8 cellular contexts compared by ENCODE assay signal in the genomic region with DNA sequence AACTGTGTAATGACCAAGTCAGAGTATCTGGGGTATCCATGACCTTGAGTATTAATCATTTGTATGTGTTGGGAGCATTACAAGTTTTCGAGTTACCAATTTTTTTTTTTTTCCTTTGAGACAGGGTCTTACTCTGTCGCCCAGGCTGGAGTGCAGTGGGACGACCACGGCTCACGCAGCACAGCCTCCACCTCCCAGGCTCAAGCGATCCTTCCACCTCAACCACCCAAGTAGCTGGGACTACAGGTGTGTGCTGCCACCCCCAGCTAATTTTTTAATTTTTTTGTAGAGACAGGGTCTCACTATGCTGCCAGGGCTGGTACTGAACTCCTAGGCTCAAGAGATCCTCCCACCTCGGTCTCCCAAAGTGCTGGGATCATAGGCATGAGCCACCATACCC. TPM values are rescaled to one million over a fixed set of nuclear protein-coding genes. Genes with fewer than 3 reads are reported as not detected.
DNase-seq lines count a peak whose midpoint lies in the region; ATAC-seq and TF ChIP-seq lines count a peak whose summit lies in the region.

No MANE protein-coding gene starts in this region.

- H3F3A ChIP-seq in GM23248 (ENCODE audit: insufficient read depth) = peaks cover 83% of the 10 kb centered on the region

- no peaks in the 10 kb centered on the region for H3K9me3 Mint-ChIP-seq in T-cell

- H3K36me3 Mint-ChIP-seq in T-cell = peaks cover 24% of the 10 kb centered on the region

- peak overlapping the region; percentile 43 for H3K4me2 ChIP-seq in GM23248 (ENCODE audit: unreplicated experiment)
- no peak overlapping the region for H3K4me2 ChIP-seq in OCI-LY7 (ENCODE audit: low read length)

- H3K27me3 Mint-ChIP-seq in T-cell = no peaks in the 10 kb centered on the region

- TF ChIP-seq CTCF in esophagus muscularis mucosa (IDR thresholded peaks at IDR 0.05) (no peak), OCI-LY7 (conservative IDR thresholded peaks at IDR 0.05; ENCODE audit: low read length) (no peak)

- no peaks in the 10 kb centered on the region for H3K27me3 ChIP-seq in GM23248 (replicated peaks; ENCODE audit: insufficient read depth)
- no peaks in the 10 kb centered on the region for H3K27me3 ChIP-seq in esophagus muscularis mucosa
- no peaks in the 10 kb centered on the region for H3K27me3 ChIP-seq in skeletal muscle tissue (ENCODE audit: control insufficient read depth in 3 of 3, insufficient read depth in 3 of 3, low read length in 3 of 3)

- CTCF ChIA-PET in T-cell (lab: Charles Lee) = interaction anchor here in 1 of 2 donors (1.5 kb wide), 1 partner anchor 220 kb away, joined by 4 read pairs; no protein-coding TSS in a partner anchor
- CTCF ChIA-PET in OCI-LY7 (lab: Charles Lee; ENCODE audit: unreplicated experiment) = no interaction called here

- H3K27ac Mint-ChIP-seq in T-cell = peak overlapping the region; percentile 94

- no peak overlapping the region for H3K4me3 Mint-ChIP-seq in T-cell

- TF ChIP-seq EP300 in esophagus muscularis mucosa (IDR thresholded peaks at IDR 0.05) = no peak

- peak overlapping the region; percentile 87 for H3K9ac ChIP-seq in GM23248
- H3K9ac ChIP-seq in skeletal muscle tissue (ENCODE audit: low read depth in 1 of 3, low read length in 3 of 3) = peak overlapping the region in 2 of 3 donors; percentile 69 to 75

- no peak overlapping the region for H2AFZ ChIP-seq in GM23248
- H2AFZ ChIP-seq in OCI-LY7 (ENCODE audit: low read length) = no peak overlapping the region

- H3K27ac ChIP-seq in GM23248 (peak overlapping the region; percentile 100), esophagus muscularis mucosa (replicated peaks in 1 of 4) (peak overlapping the region; percentile 84 to 94 (median 88)), skeletal muscle tissue (ENCODE audit: low read depth, low read length) (peak overlapping the region; percentile 95), OCI-LY7 (ENCODE audit: low read depth, low read length, poor library complexity, severe bottlenecking) (no peak overlapping the region)

- peaks cover 42% of the 10 kb centered on the region; the same call in 1 of the 2 replicates for H3K36me3 ChIP-seq in GM23248 (ENCODE audit: low read depth)
- peaks cover 0 to 14% (median 9%) of the 10 kb centered on the region in 4 donors for H3K36me3 ChIP-seq in esophagus muscularis mucosa
- peaks cover 7 to 14% (median 9%) of the 10 kb centered on the region in 3 donors for H3K36me3 ChIP-seq in skeletal muscle tissue (ENCODE audit: control insufficient read depth in 3 of 3, insufficient read depth in 3 of 3, low read length in 3 of 3)
- no peaks in the 10 kb centered on the region; the same call in 1 of the 2 replicates for H3K36me3 ChIP-seq in OCI-LY7 (ENCODE audit: insufficient read depth, low read length)

- H3K4me1 ChIP-seq in GM23248 (ENCODE audit: insufficient read depth) (peaks cover 65% of the 10 kb centered on the region), esophagus muscularis mucosa (peaks cover 84 to 94% (median 86%) of the 10 kb centered on the region in 4 donors), skeletal muscle tissue (ENCODE audit: control insufficient read depth in 3 of 3, insufficient read depth in 3 of 3, low read length in 3 of 3) (peaks cover 65 to 87% (median 86%) of the 10 kb centered on the region in 3 donors), OCI-LY7 (ENCODE audit: insufficient read depth, low read length, poor library complexity, severe bottlenecking) (peaks cover 5% of the 10 kb centered on the region)

- POLR2A ChIA-PET in T-cell (lab: Charles Lee) = interaction anchor here in 1 of 2 donors (0.6 kb wide), 1 partner anchor 206 kb away, joined by 3 read pairs; no protein-coding TSS in a partner anchor
- POLR2A ChIA-PET in OCI-LY7 (lab: Charles Lee) = interaction anchor here (0.7 kb wide), 1 partner anchor 11 kb away, joined by 3 read pairs; no protein-coding TSS in a partner anchor

- in situ Hi-C loops in GM23248 (cut with MboI) = no loop called here

- DNase-seq in GM23248 (no peak), T-cell (no peak), esophagus muscularis mucosa (ENCODE audit: extremely low spot score) (no peak), OCI-LY7 (ENCODE audit: low spot score) (no peak), superior temporal gyrus (ENCODE audit: extremely low spot score) (no peak), SHP77 treated with DMSO at 0.1 percent for 48 hours (lab: John Stamatoyannopoulos, UW) (no peak)

- WGBS in GM23248 (ENCODE audit: low coverage in 1 of 2, low lambda C conversion rate in 2 of 2, missing lambda C conversion rate in 2 of 2), 2 experiments = 95 to 97% methylated on average over 7 of the region's 7 CpGs
- WGBS in esophagus muscularis mucosa = 92% methylated on average over 7 of the region's 7 CpGs

- H4K20me1 ChIP-seq in GM23248 (ENCODE audit: insufficient read depth) (no peaks in the 10 kb centered on the region), OCI-LY7 (ENCODE audit: insufficient read depth, low read length) (no peaks in the 10 kb centered on the region)

- H3K4me1 Mint-ChIP-seq in T-cell = peaks cover 32 to 46% (median 42%) of the 10 kb centered on the region in 3 donors

- no TSS peak for BruUV-seq in OCI-LY7 (replicated peaks; lab: Mats Ljungman, UMichigan)

- peak overlapping the region; percentile 26 for H3K4me3 ChIP-seq in GM23248
- no peak overlapping the region for H3K4me3 ChIP-seq in esophagus muscularis mucosa
- no peak overlapping the region for H3K4me3 ChIP-seq in skeletal muscle tissue (ENCODE audit: low read length in 3 of 3)
- no peak overlapping the region for H3K4me3 ChIP-seq in OCI-LY7 (ENCODE audit: low read depth, low read length, poor library complexity, severe bottlenecking)

- H3K79me2 ChIP-seq in GM23248 (ENCODE audit: insufficient read depth) (peaks cover 80% of the 10 kb centered on the region), OCI-LY7 (ENCODE audit: insufficient read depth, low read depth, low read length) (no peaks in the 10 kb centered on the region)

- no peak for TF ChIP-seq POLR2A in esophagus muscularis mucosa (IDR thresholded peaks at IDR 0.05; ENCODE audit: low read depth)

- ATAC-seq in T-cell (replicated peaks in 1 of 4) (no peak), HG03571 (IDR thresholded peaks at IDR 0.05; ENCODE audit: unreplicated experiment) (no peak)

- no peaks in the 10 kb centered on the region for H3K9me2 ChIP-seq in GM23248 (ENCODE audit: insufficient read depth)
- no peaks in the 10 kb centered on the region for H3K9me2 ChIP-seq in OCI-LY7 (ENCODE audit: insufficient read depth, low read length)

- intact Hi-C loops in esophagus muscularis mucosa (cut with DNase I) (no loop called here), OCI-LY7 (cut with micrococcal nuclease; ENCODE audit: unreplicated experiment) (no loop called here)

- H3K9me3 ChIP-seq in GM23248 (ENCODE audit: low read depth) (no peaks in the 10 kb centered on the region), esophagus muscularis mucosa (no peaks in the 10 kb centered on the region), skeletal muscle tissue (ENCODE audit: control insufficient read depth in 3 of 3, low read length in 3 of 3) (no peaks in the 10 kb centered on the region), OCI-LY7 (ENCODE audit: low read length) (no peaks in the 10 kb centered on the region)

RNA-seq across cellular contexts. Expression of gene SSH1, which starts 19.7 kb away (rescaled TPM):
- total RNA-seq in GM23248 (2014; rRNA removed; shearing (Covaris generic)) = 21.9 and 33.5 TPM in 2 replicates
- polyA plus RNA-seq in GM23248 (2016; fragmentation: Nextera tagmentation; extraction: Ambion mirVana) = 44.0 and 49.0 TPM in 2 replicates
- total RNA-seq in T-cell (10 to 100 TPM; 21.8 to 40.1 (median 35.0) TPM), esophagus muscularis mucosa (10 to 100 TPM; 14.1 to 40.9 (median 28.7) TPM), skeletal muscle tissue (11.0 TPM), OCI-LY7 (2022) (16.6 and 17.2 TPM in 2 replicates)
- total RNA-seq in OCI-LY7 (2014; rRNA removed; shearing (Covaris generic)) = 5.3 and 8.0 TPM in 2 replicates

RNA-seq across cellular contexts. Expression of gene DAO, which starts 42.2 kb away (rescaled TPM):
- total RNA-seq in GM23248 (2014; rRNA removed; shearing (Covaris generic)) = not detected in 2 replicates
- polyA plus RNA-seq in GM23248 (2016; fragmentation: Nextera tagmentation; extraction: Ambion mirVana) = not detected in 2 replicates
- total RNA-seq in T-cell (not detected), esophagus muscularis mucosa (not detected), skeletal muscle tissue (not detected), OCI-LY7 (2022) (not detected in 2 replicates)
- total RNA-seq in OCI-LY7 (2014; rRNA removed; shearing (Covaris generic)) = not detected in 2 replicates
